Comparison of ENCODE assay signal across 1 cellular context in genomic region chr20:10370091-10370887, GRCh38.
TF ChIP-seq lines count a peak whose summit lies in the region.

No MANE protein-coding gene starts in this region.

TF ChIP-seq in IMR-90, 13 proteins besides CTCF, POLR2A, EP300 and RAD21 (continued from another document):
- TF ChIP-seq ELK1 (IDR thresholded peaks at IDR 0.05; ENCODE audit: borderline replicate concordance, low read depth, low read length) = no peak
- TF ChIP-seq MXI1 (IDR thresholded peaks at IDR 0.05; ENCODE audit: borderline replicate concordance, low read depth, low read length) = no peak
- TF ChIP-seq, protein P1, sequence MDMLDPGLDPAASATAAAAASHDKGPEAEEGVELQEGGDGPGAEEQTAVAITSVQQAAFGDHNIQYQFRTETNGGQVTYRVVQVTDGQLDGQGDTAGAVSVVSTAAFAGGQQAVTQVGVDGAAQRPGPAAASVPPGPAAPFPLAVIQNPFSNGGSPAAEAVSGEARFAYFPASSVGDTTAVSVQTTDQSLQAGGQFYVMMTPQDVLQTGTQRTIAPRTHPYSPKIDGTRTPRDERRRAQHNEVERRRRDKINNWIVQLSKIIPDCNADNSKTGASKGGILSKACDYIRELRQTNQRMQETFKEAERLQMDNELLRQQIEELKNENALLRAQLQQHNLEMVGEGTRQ (IDR thresholded peaks at IDR 0.05; ENCODE audit: low read depth, low read length) = no peak
TF ChIP-seq in IMR-90: peak in this region for 1.
